ENCODE assay signal across 1 cellular context in genomic region chr2:35343135-35343534, GRCh38.
TF ChIP-seq lines count a peak whose summit lies in the region.

No MANE protein-coding gene starts in this region.

TF ChIP-seq in HCT116, 20 proteins besides CTCF, POLR2A, EP300 and RAD21:
- TF ChIP-seq REST (IDR thresholded peaks at IDR 0.05; ENCODE audit: low read depth) (no peak), SRF (IDR thresholded peaks at IDR 0.05; ENCODE audit: low read depth) (no peak), CBX3 (IDR thresholded peaks at IDR 0.05; ENCODE audit: low read depth) (no peak), TCF7L2 (IDR thresholded peaks at IDR 0.05; ENCODE audit: borderline replicate concordance, extremely low read depth, insufficient read depth, insufficient read length) (no peak), FOSL1 (IDR thresholded peaks at IDR 0.05; ENCODE audit: low read depth) (no peak), EZH2 (IDR thresholded peaks at IDR 0.05) (no peak), EZH2phosphoT487 (IDR thresholded peaks at IDR 0.05; ENCODE audit: borderline replicate concordance) (no peak), POLR2AphosphoS5 (IDR thresholded peaks at IDR 0.05; ENCODE audit: low read depth, low read length) (no peak)
- TF ChIP-seq, protein P1, sequence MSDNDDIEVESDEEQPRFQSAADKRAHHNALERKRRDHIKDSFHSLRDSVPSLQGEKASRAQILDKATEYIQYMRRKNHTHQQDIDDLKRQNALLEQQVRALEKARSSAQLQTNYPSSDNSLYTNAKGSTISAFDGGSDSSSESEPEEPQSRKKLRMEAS (IDR thresholded peaks at IDR 0.05): no peak
- TF ChIP-seq, protein P2, sequence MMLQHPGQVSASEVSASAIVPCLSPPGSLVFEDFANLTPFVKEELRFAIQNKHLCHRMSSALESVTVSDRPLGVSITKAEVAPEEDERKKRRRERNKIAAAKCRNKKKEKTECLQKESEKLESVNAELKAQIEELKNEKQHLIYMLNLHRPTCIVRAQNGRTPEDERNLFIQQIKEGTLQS (IDR thresholded peaks at IDR 0.05): no peak
